23 cellular contexts compared by ENCODE assay signal in the genomic region with DNA sequence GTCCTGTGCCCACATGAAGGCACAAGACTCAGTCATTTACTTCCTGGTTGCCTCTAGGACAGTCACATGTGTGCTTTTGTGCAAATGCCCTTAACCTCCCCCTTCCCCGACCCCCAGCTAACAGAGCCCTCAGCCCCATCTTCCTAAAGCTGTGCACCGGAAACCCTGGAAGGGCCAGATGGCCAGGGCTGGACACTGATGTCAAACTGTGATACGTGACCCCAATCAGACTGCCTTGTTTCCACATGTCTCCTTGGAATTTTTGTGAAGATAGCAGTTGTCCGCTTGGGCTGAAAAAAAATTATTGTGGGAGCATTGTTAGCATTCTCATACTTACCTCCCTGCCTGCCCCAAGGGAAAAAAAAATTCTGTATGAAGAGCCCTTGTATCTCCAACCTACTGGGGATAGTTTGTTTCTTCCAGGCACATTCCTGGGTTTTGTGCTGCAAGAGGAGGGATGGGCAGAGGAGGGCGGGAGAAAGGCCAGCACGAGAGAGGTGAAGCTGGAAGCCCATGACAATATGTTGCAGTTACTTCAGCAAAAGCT.
"Had no signal": no experiment of that assay in that cellular context is flagged by ENCODE, and none has a peak within 500 bp of the region (broad histone marks: within the 10 kb centered on the region; RNA-seq: fewer than 3 reads in every experiment).

No MANE protein-coding gene starts in this region.

- H3K9me3 Mint-ChIP-seq: activated B cell treated with CpG ODN at 0.5 μM for 24 hours; activated CD4-positive, alpha-beta memory T cell treated with anti-CD3 and anti-CD28 coated beads for 36 hours; dendritic cell treated with granulocyte-macrophage colony-stimulating factor and Interleukin-4, amounts not matched to agents 40 ng/mL and 50 ng/mL, for 4 days; mesothelial cell of epicardium; nephron had no signal

- H3K27me3 Mint-ChIP-seq: activated B cell treated with CpG ODN at 0.5 μM for 24 hours; activated CD4-positive, alpha-beta memory T cell treated with anti-CD3 and anti-CD28 coated beads for 36 hours; T-helper 17 cell had no signal

- H3K36me3 Mint-ChIP-seq: activated CD4-positive, alpha-beta memory T cell treated with anti-CD3 and anti-CD28 coated beads for 36 hours; activated naive CD4-positive, alpha-beta T cell treated with anti-CD3 and anti-CD28 coated beads, Interleukin-2, amount 10 ng/mL, durations not matched to agents 7 days and 5 days; mesothelial cell of epicardium had no signal

- H3K4me3 Mint-ChIP-seq: activated B cell treated with CpG ODN at 0.5 μM for 24 hours; activated CD4-positive, alpha-beta memory T cell treated with anti-CD3 and anti-CD28 coated beads for 36 hours; activated CD4-positive, alpha-beta T cell treated with anti-CD3 and anti-CD28 coated beads for 36 hours; activated naive CD4-positive, alpha-beta T cell treated with anti-CD3 and anti-CD28 coated beads, Interleukin-2, amount 10 ng/mL, durations not matched to agents 7 days and 5 days; dendritic cell treated with granulocyte-macrophage colony-stimulating factor and Interleukin-4, amounts not matched to agents 40 ng/mL and 50 ng/mL, for 4 days; mesothelial cell of epicardium; nephron; T-helper 17 cell had no signal

- DNase-seq: activated B cell treated with CpG ODN at 0.5 μM for 24 hours; activated CD4-positive, alpha-beta memory T cell treated with anti-CD3 and anti-CD28 coated beads for 36 hours; activated CD4-positive, alpha-beta T cell treated with anti-CD3 and anti-CD28 coated beads for 36 hours; activated naive CD4-positive, alpha-beta T cell treated with anti-CD3 and anti-CD28 coated beads, Interleukin-2, amount 10 ng/mL, durations not matched to agents 7 days and 5 days; activated T-cell treated with anti-CD3 and anti-CD28 coated beads, Interleukin-2, amount 50 U/mL, for 48 hours; body of pancreas; effector memory CD4-positive, alpha-beta T cell; hippocampal formation; kidney glomerular epithelial cell; left lung; posterior cingulate gyrus; spleen; stimulated activated CD4-positive, alpha-beta T cell treated with anti-CD3 and anti-CD28 coated beads, Interleukin-4, amount 100 ng/mL, for 1 hour; stimulated activated naive CD4-positive, alpha-beta T cell treated with Interleukin-2 at 50 U/mL for 16 hours; substantia nigra; SW 1271; T-helper 17 cell; tibial artery had no signal

- ATAC-seq: activated CD4-positive, alpha-beta T cell treated with anti-CD3 and anti-CD28 coated beads for 36 hours; body of pancreas; esophagus mucosa; left lung; T-helper 17 cell had no signal

- H3K36me3 ChIP-seq: left lung, spleen, tibial artery had no signal

- H3K9me3 ChIP-seq: body of pancreas, left lung, spleen, tibial artery had no signal

- H3K27ac ChIP-seq: body of pancreas, left lung, spleen, tibial artery had no signal

- H3K4me3 ChIP-seq: body of pancreas, left lung, lung, spleen, tibial artery had no signal

- H3K4me1 ChIP-seq: body of pancreas, left lung, spleen had no signal

- H3K27me3 ChIP-seq: body of pancreas, left lung, tibial artery had no signal

- H3K4me1 Mint-ChIP-seq: activated B cell treated with CpG ODN at 0.5 μM for 24 hours; activated CD4-positive, alpha-beta T cell treated with anti-CD3 and anti-CD28 coated beads for 36 hours; activated naive CD4-positive, alpha-beta T cell treated with anti-CD3 and anti-CD28 coated beads, Interleukin-2, amount 10 ng/mL, durations not matched to agents 7 days and 5 days; T-helper 17 cell had no signal

- H3K27ac Mint-ChIP-seq: activated B cell treated with CpG ODN at 0.5 μM for 24 hours; activated CD4-positive, alpha-beta memory T cell treated with anti-CD3 and anti-CD28 coated beads for 36 hours; activated CD4-positive, alpha-beta T cell treated with anti-CD3 and anti-CD28 coated beads for 36 hours; activated naive CD4-positive, alpha-beta T cell treated with anti-CD3 and anti-CD28 coated beads, Interleukin-2, amount 10 ng/mL, durations not matched to agents 7 days and 5 days; dendritic cell treated with granulocyte-macrophage colony-stimulating factor and Interleukin-4, amounts not matched to agents 40 ng/mL and 50 ng/mL, for 4 days; mesothelial cell of epicardium; nephron; T-helper 17 cell had no signal
